ENCODE assay signal across 8 cellular contexts in genomic region chr6:79048611-79049010, GRCh38. TPM values are rescaled to one million over a fixed set of nuclear protein-coding genes. Genes with fewer than 3 reads are reported as not detected.
DNase-seq lines count a peak whose midpoint lies in the region; ATAC-seq and TF ChIP-seq lines count a peak whose summit lies in the region.

No MANE protein-coding gene starts in this region.

- H3K79me2 ChIP-seq in GM23248 (ENCODE audit: insufficient read depth), result peaks cover 28% of the 10 kb centered on the region; the same call in 1 of the 2 replicates
- peaks cover 63% of the 10 kb centered on the region for H3K79me2 ChIP-seq in hepatocyte

- H3K4me3 Mint-ChIP-seq in immature natural killer cell, result no peak overlapping the region

- H3K27me3 ChIP-seq in GM23248 (replicated peaks; ENCODE audit: insufficient read depth) (no peaks in the 10 kb centered on the region), SJCRH30 (no peaks in the 10 kb centered on the region), hepatocyte (no peaks in the 10 kb centered on the region), gastrocnemius medialis (no peaks in the 10 kb centered on the region)

- in situ Hi-C loops in GM23248 (cut with MboI), result no loop called here
- in situ Hi-C loops in gastrocnemius medialis (cut with MboI; ENCODE audit: low sequenced_read_pairs in 4 of 4), result no loop called here

- H3K27me3 Mint-ChIP-seq in immature natural killer cell (ENCODE audit: low read depth in 3 of 3), result no peaks in the 10 kb centered on the region

- H3K36me3 Mint-ChIP-seq in immature natural killer cell, result peaks cover 21 to 27% (median 22%) of the 10 kb centered on the region in 3 donors

- no peak overlapping the region for H3K4me2 ChIP-seq in GM23248 (ENCODE audit: unreplicated experiment)
- no peak overlapping the region for H3K4me2 ChIP-seq in hepatocyte

- TF ChIP-seq POLR2A in gastrocnemius medialis (IDR thresholded peaks at IDR 0.05), result no peak

- peaks cover 26% of the 10 kb centered on the region for H3K36me3 ChIP-seq in GM23248 (ENCODE audit: low read depth)
- H3K36me3 ChIP-seq in SJCRH30, result peaks cover 59% of the 10 kb centered on the region
- H3K36me3 ChIP-seq in hepatocyte (replicated peaks; ENCODE audit: insufficient read depth, low read depth), result no peaks in the 10 kb centered on the region
- peaks cover 0 to 16% of the 10 kb centered on the region in 2 donors for H3K36me3 ChIP-seq in gastrocnemius medialis

- H2AFZ ChIP-seq in GM23248 (no peak overlapping the region), hepatocyte (no peak overlapping the region)

- DNase-seq in AG10803 (ENCODE audit: low read depth) (peak; percentile 27), GM23248 (peak; percentile 60), SJCRH30 (peak; percentile 7 to 37), hepatocyte (ENCODE audit: low spot score) (peak; percentile 14), NCI-H1048 (lab: John Stamatoyannopoulos, UW) (no peak), gastrocnemius medialis (no peak), NCI-H526 treated with DMSO at 0.1 percent for 48 hours (lab: John Stamatoyannopoulos, UW) (no peak), immature natural killer cell (no peak)

- no peaks in the 10 kb centered on the region for H3F3A ChIP-seq in GM23248 (ENCODE audit: insufficient read depth)

- H3K9me3 ChIP-seq in GM23248 (ENCODE audit: low read depth) (no peaks in the 10 kb centered on the region), SJCRH30 (replicated peaks) (no peaks in the 10 kb centered on the region), hepatocyte (ENCODE audit: low read depth) (no peaks in the 10 kb centered on the region), gastrocnemius medialis (no peaks in the 10 kb centered on the region)

- WGBS in GM23248 (ENCODE audit: low coverage in 1 of 2, low lambda C conversion rate in 2 of 2, missing lambda C conversion rate in 2 of 2), 2 experiments, result 96 to 100% methylated on average over 2 of the region's 2 CpGs
- WGBS in hepatocyte (ENCODE audit: low lambda C conversion rate, missing lambda C conversion rate), result 94% methylated on average over 2 of the region's 2 CpGs

- no peak overlapping the region for H3K27ac Mint-ChIP-seq in immature natural killer cell

- no peak overlapping the region for H3K27ac ChIP-seq in GM23248
- no peak overlapping the region for H3K27ac ChIP-seq in SJCRH30
- no peak overlapping the region for H3K27ac ChIP-seq in hepatocyte
- no peak overlapping the region for H3K27ac ChIP-seq in gastrocnemius medialis

- peaks cover 6 to 38% of the 10 kb centered on the region in 2 donors for H3K4me1 Mint-ChIP-seq in immature natural killer cell

- H3K4me3 ChIP-seq in AG10803 (ENCODE audit: low read length), result no peak overlapping the region
- no peak overlapping the region for H3K4me3 ChIP-seq in GM23248
- no peak overlapping the region for H3K4me3 ChIP-seq in SJCRH30
- H3K4me3 ChIP-seq in hepatocyte, result no peak overlapping the region
- no peak overlapping the region for H3K4me3 ChIP-seq in gastrocnemius medialis

- intact Hi-C loops in gastrocnemius medialis (cut with DNase I; ENCODE audit: low total_unique reads), result no loop called here

- TF ChIP-seq CTCF in AG10803 (conservative IDR thresholded peaks at IDR 0.05; ENCODE audit: low read length) (peak; percentile 57), hepatocyte (IDR thresholded peaks at IDR 0.05; ENCODE audit: poor library complexity) (peak; percentile 35), gastrocnemius medialis (IDR thresholded peaks at IDR 0.05 in 4 of 5, conservative IDR thresholded peaks at IDR 0.05 in 1 of 5) (peak in 2 of 5 experiments; percentile 7 to 38)

- H3K9ac ChIP-seq in GM23248, result no peak overlapping the region

- H3K9me3 Mint-ChIP-seq in immature natural killer cell, result no peaks in the 10 kb centered on the region

- H3K4me1 ChIP-seq in GM23248 (ENCODE audit: insufficient read depth), result no peaks in the 10 kb centered on the region
- no peaks in the 10 kb centered on the region for H3K4me1 ChIP-seq in SJCRH30
- H3K4me1 ChIP-seq in hepatocyte (ENCODE audit: insufficient read depth), result no peaks in the 10 kb centered on the region
- no peaks in the 10 kb centered on the region for H3K4me1 ChIP-seq in gastrocnemius medialis

- no peaks in the 10 kb centered on the region for H4K20me1 ChIP-seq in GM23248 (ENCODE audit: insufficient read depth)
- H4K20me1 ChIP-seq in hepatocyte (ENCODE audit: insufficient read depth, poor library complexity, severe bottlenecking), result peaks cover 3% of the 10 kb centered on the region

- ATAC-seq in gastrocnemius medialis, result no peak

- no peaks in the 10 kb centered on the region for H3K9me2 ChIP-seq in GM23248 (ENCODE audit: insufficient read depth)
- H3K9me2 ChIP-seq in hepatocyte (replicated peaks; ENCODE audit: insufficient read depth), result no peaks in the 10 kb centered on the region

RNA-seq across cellular contexts. Expression of gene PHIP, which starts 29.4 kb away (rescaled TPM):
- total RNA-seq in GM23248 (2014; rRNA removed; shearing (Covaris generic)), result 14.5 and 15.9 TPM in 2 replicates
- polyA plus RNA-seq in GM23248 (2016; fragmentation: Nextera tagmentation; extraction: Ambion mirVana), result 7.4 and 9.0 TPM in 2 replicates
- 41.7 and 51.3 TPM in 2 replicates for total RNA-seq in SJCRH30 (2014; rRNA removed; shearing (Covaris generic))
- total RNA-seq in hepatocyte, result 38.0 and 44.4 TPM in 2 replicates
- polyA plus RNA-seq in hepatocyte, result 15.2 and 17.3 TPM in 2 replicates
- 10 to 100 TPM; 10.9 to 25.1 (median 16.6) TPM for total RNA-seq in gastrocnemius medialis
- polyA plus RNA-seq in immature natural killer cell, result 10 to 100 TPM in 1 of 3 donors, 1 to 10 TPM in 2; 4.1 to 12.8 (median 5.7) TPM

Comparison
In these comparisons a context has a peak if more than half of its experiments do, and no peak if none do; other contexts are left out.
1. DNase-seq: peak in AG10803 (single experiment), GM23248 (single experiment), SJCRH30 (2 of 2) and hepatocyte (single experiment); none in NCI-H1048 (single experiment), gastrocnemius medialis (0 of 2), NCI-H526 treated with DMSO at 0.1 percent for 48 hours (single experiment) and immature natural killer cell (0 of 3).